Comparison of ENCODE assay signal across 7 cellular contexts in the genomic region with DNA sequence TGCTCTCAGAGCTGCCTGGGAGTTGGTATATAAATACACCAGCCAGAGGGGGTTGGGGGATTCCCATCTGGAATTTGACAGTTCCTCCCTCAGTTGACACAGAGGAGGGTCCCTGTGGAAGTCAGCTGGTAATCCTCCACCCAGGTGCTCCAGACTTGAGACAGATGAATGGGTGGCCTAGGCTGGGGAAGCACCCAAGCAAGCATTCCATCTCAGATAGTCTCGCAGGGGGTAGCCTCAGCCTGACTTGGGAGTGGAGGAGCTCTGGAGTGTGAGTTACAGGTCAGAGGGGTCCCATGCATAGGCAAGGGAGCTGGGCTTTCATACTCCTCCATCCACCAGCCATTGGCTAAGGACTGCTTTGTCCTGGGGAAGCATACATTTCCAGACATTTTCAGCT.
"Had no signal": no experiment of that assay in that cellular context is flagged by ENCODE, and none has a peak within 500 bp of the region (broad histone marks: within the 10 kb centered on the region; RNA-seq: fewer than 3 reads in every experiment).

No MANE protein-coding gene starts in this region.

- H3K9ac ChIP-seq: GM23248 had no signal

- DNase-seq: GM23248, GOT3, H7, HCEC 1CT had no signal

- H3K36me3 Mint-ChIP-seq: IgD-negative memory B cell had no signal

- H2AFZ ChIP-seq: GM23248 had no signal

- H3K4me3 ChIP-seq: GM23248 had no signal

- H3K4me1 Mint-ChIP-seq: IgD-negative memory B cell had no signal

- H3K27ac ChIP-seq: GM23248, HL-60 had no signal

- ATAC-seq: HepG2 had no signal

- H3K4me3 Mint-ChIP-seq: IgD-negative memory B cell had no signal
